ENCODE assay signal across 8 cellular contexts in the genomic region with DNA sequence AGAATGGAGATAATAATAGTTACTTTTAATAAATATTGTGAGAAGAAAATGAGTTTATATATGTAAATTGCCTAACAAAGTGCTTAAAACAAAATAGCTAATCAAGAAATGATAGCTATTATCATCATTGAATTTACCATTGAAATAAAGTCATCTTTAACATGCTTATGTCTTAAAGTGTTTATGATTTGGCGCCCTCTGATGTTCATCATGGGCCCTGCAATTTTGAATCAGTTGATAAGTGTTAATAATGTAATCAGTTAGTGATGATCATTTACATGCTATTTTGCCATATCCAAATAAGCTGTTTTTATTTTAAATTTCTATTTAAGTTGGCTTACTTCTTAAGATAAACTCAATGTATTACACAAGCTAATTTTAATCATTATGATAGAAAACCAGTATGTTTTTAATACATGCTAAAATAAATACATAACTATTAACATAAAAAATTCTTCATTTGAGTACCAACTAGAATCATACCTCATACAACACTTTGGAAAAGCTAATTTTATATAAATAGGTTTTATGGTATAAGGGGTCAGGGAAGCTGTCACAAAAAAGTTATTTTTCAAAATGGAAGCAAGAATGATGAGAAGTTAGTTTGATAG. TPM values are rescaled to one million over a fixed set of nuclear protein-coding genes. Genes with fewer than 3 reads are reported as not detected.
DNase-seq lines count a peak whose midpoint lies in the region; ATAC-seq and TF ChIP-seq lines count a peak whose summit lies in the region.

No MANE protein-coding gene starts in this region.

- no peak overlapping the region for H3K9ac ChIP-seq in neural progenitor cell

- no peak overlapping the region for H3K4me2 ChIP-seq in neural progenitor cell

- H3K4me3 ChIP-seq in neural progenitor cell: no peak overlapping the region

- no peaks in the 10 kb centered on the region for H4K20me1 ChIP-seq in neural progenitor cell (ENCODE audit: low read depth)

- no peak for TF ChIP-seq POLR2A in erythroblast (IDR thresholded peaks at IDR 0.05; ENCODE audit: low read length)

- DNase-seq in NCI-H146 treated with DMSO at 0.1 percent for 48 hours (lab: John Stamatoyannopoulos, UW; ENCODE audit: unreplicated experiment): peak; percentile 66
- DNase-seq in erythroblast (lab: John Stamatoyannopoulos, UW): peak; percentile 65 to 76
- DNase-seq in neural progenitor cell (ENCODE audit: low spot score): peak; percentile 43
- no peak for DNase-seq in ureter (ENCODE audit: low spot score)

- H3K9me3 Mint-ChIP-seq in neural progenitor cell: peaks cover 32% of the 10 kb centered on the region

- H3K27me3 ChIP-seq in neural progenitor cell: no peaks in the 10 kb centered on the region

- no peaks in the 10 kb centered on the region for H3K36me3 ChIP-seq in neural progenitor cell

- H3K27ac ChIP-seq in C4-2B: no peak overlapping the region
- H3K27ac ChIP-seq in VCaP: no peak overlapping the region
- no peak overlapping the region for H3K27ac ChIP-seq in neural progenitor cell

- no peak overlapping the region for H3K4me3 Mint-ChIP-seq in neural progenitor cell

- no peaks in the 10 kb centered on the region for H3F3A ChIP-seq in neural progenitor cell (ENCODE audit: low read depth)

- H3K79me2 ChIP-seq in neural progenitor cell (ENCODE audit: low read depth): no peaks in the 10 kb centered on the region

- H3K4me1 ChIP-seq in neural progenitor cell: no peaks in the 10 kb centered on the region

- TF ChIP-seq CTCF in C4-2B (conservative IDR thresholded peaks at IDR 0.05) (peak; percentile 89), VCaP (conservative IDR thresholded peaks at IDR 0.05) (peak; percentile 90), neural progenitor cell (IDR thresholded peaks at IDR 0.05) (peak; percentile 86)

- no peak overlapping the region for H2AFZ ChIP-seq in neural progenitor cell (replicated peaks)

- H3K27me3 Mint-ChIP-seq in neural progenitor cell (ENCODE audit: insufficient read depth, low read depth): no peaks in the 10 kb centered on the region

- H3K4me1 Mint-ChIP-seq in neural progenitor cell: no peaks in the 10 kb centered on the region

- peaks cover 14% of the 10 kb centered on the region for H3K9me3 ChIP-seq in neural progenitor cell (ENCODE audit: low read depth)

- ATAC-seq in GM21390 (IDR thresholded peaks at IDR 0.05; ENCODE audit: unreplicated experiment) (peak; percentile 64), HG03135 (IDR thresholded peaks at IDR 0.05; ENCODE audit: unreplicated experiment) (no peak)

- H3K36me3 Mint-ChIP-seq in neural progenitor cell: peaks cover 7% of the 10 kb centered on the region

- H3K27ac Mint-ChIP-seq in neural progenitor cell: no peak overlapping the region

RNA-seq across cellular contexts. Expression of a gene that starts 39.2 kb away (rescaled TPM):
- total RNA-seq in neural progenitor cell (ENCODE audit: low replicate concordance): 2.7 and 9.5 TPM in 2 replicates
- total RNA-seq in ureter: 54.8 TPM
